ENCODE assay signal across 16 cellular contexts in the genomic region with DNA sequence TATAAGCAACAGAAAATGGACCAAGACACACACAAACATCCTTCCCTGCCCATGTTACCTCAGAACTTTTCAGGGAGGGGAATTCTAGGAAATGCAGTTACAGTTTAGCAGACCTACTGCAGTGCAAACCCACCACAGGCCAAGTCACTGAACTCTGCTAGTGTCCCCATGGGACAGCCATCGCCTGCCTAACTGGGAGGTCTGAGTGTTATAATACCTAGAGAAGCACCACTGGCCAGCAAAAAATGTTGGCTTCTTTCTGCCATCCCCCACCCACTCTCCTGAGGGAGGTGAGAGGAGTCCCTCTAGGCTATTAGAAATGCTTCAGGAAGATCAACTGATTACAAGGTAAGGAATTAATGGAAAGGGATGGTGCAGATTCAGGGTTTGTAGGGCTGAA. TPM values are rescaled to one million over a fixed set of nuclear protein-coding genes. Genes with fewer than 3 reads are reported as not detected.
DNase-seq lines count a peak whose midpoint lies in the region; ATAC-seq and TF ChIP-seq lines count a peak whose summit lies in the region.
"Had no signal": no experiment of that assay in that cellular context is flagged by ENCODE, and none has a peak within 500 bp of the region (broad histone marks: within the 10 kb centered on the region; RNA-seq: fewer than 3 reads in every experiment).

No MANE protein-coding gene starts in this region.

- peak overlapping the region; percentile 42; the same call in 1 of the 2 replicates for H2AFZ ChIP-seq in OCI-LY7 (ENCODE audit: low read length)

- H3K9me3 Mint-ChIP-seq in activated naive CD8-positive, alpha-beta T cell treated with anti-CD3 and anti-CD28 coated beads, Interleukin-2, amount 10 ng/mL, durations not matched to agents 7 days and 5 days: no peaks in the 10 kb centered on the region
- H3K9me3 Mint-ChIP-seq in activated naive CD8-positive, alpha-beta T cell treated with anti-CD3 and anti-CD28 coated beads for 36 hours: no peaks in the 10 kb centered on the region
- H3K9me3 Mint-ChIP-seq in memory B cell: no peaks in the 10 kb centered on the region
- no peaks in the 10 kb centered on the region for H3K9me3 Mint-ChIP-seq in stimulated activated memory B cell treated with anti-CD40 and anti-IgM and Interleukin-4, amounts not matched to agents 10 μg/mL and 1 μg/mL and 100 μg/mL, for 72 hours

- no TSS peak for BruUV-seq in OCI-LY7 (replicated peaks; lab: Mats Ljungman, UMichigan)

- no peaks in the 10 kb centered on the region for H3K36me3 ChIP-seq in OCI-LY7 (ENCODE audit: insufficient read depth, low read length)
- no peaks in the 10 kb centered on the region for H3K36me3 ChIP-seq in tibial artery

- peaks cover 8% of the 10 kb centered on the region for H3K27me3 Mint-ChIP-seq in activated naive CD8-positive, alpha-beta T cell treated with anti-CD3 and anti-CD28 coated beads, Interleukin-2, amount 10 ng/mL, durations not matched to agents 7 days and 5 days
- peaks cover 11% of the 10 kb centered on the region for H3K27me3 Mint-ChIP-seq in activated naive CD8-positive, alpha-beta T cell treated with anti-CD3 and anti-CD28 coated beads for 36 hours
- no peaks in the 10 kb centered on the region for H3K27me3 Mint-ChIP-seq in memory B cell
- no peaks in the 10 kb centered on the region for H3K27me3 Mint-ChIP-seq in stimulated activated memory B cell treated with anti-CD40 and anti-IgM and Interleukin-4, amounts not matched to agents 10 μg/mL and 1 μg/mL and 100 μg/mL, for 72 hours

- H3K27ac ChIP-seq in OCI-LY7 (ENCODE audit: low read depth, low read length, poor library complexity, severe bottlenecking) (no peak overlapping the region), tibial artery (no peak overlapping the region)

- DNase-seq in activated naive CD8-positive, alpha-beta T cell treated with anti-CD3 and anti-CD28 coated beads, Interleukin-2, amount 10 ng/mL, durations not matched to agents 7 days and 5 days: no peak
- DNase-seq in activated naive CD8-positive, alpha-beta T cell treated with anti-CD3 and anti-CD28 coated beads for 36 hours: no peak
- DNase-seq in OCI-LY7 (ENCODE audit: low spot score) (no peak), memory B cell (ENCODE audit: low spot score in 2 of 2) (no peak), nucleus accumbens (lab: John Stamatoyannopoulos, UW) (no peak), middle frontal gyrus (ENCODE audit: extremely low spot score, low spot score) (no peak), tibial artery (no peak)
- DNase-seq: 8988T, C1 segment of cervical spinal cord, GOT3, NCI-H1092 treated with DMSO at 0.1 percent for 48 hours, NCI-H1694, NCI-H446, NCI-H748 treated with DMSO at 0.1 percent for 48 hours had no signal

- peak overlapping the region; percentile 13; the same call in 1 of the 2 replicates for H3K4me2 ChIP-seq in OCI-LY7 (ENCODE audit: low read length)

- peaks cover 22% of the 10 kb centered on the region for H3K4me1 Mint-ChIP-seq in activated naive CD8-positive, alpha-beta T cell treated with anti-CD3 and anti-CD28 coated beads, Interleukin-2, amount 10 ng/mL, durations not matched to agents 7 days and 5 days
- peaks cover 18% of the 10 kb centered on the region for H3K4me1 Mint-ChIP-seq in activated naive CD8-positive, alpha-beta T cell treated with anti-CD3 and anti-CD28 coated beads for 36 hours
- peaks cover 34% of the 10 kb centered on the region for H3K4me1 Mint-ChIP-seq in memory B cell
- peaks cover 45% of the 10 kb centered on the region for H3K4me1 Mint-ChIP-seq in stimulated activated memory B cell treated with anti-CD40 and anti-IgM and Interleukin-4, amounts not matched to agents 10 μg/mL and 1 μg/mL and 100 μg/mL, for 72 hours

- H3K9me2 ChIP-seq in OCI-LY7 (ENCODE audit: insufficient read depth, low read length): no peaks in the 10 kb centered on the region

- no peaks in the 10 kb centered on the region for H4K20me1 ChIP-seq in OCI-LY7 (ENCODE audit: insufficient read depth, low read length)

- peaks cover 13% of the 10 kb centered on the region for H3K79me2 ChIP-seq in OCI-LY7 (ENCODE audit: insufficient read depth, low read depth, low read length)

- H3K4me3 Mint-ChIP-seq in activated naive CD8-positive, alpha-beta T cell treated with anti-CD3 and anti-CD28 coated beads, Interleukin-2, amount 10 ng/mL, durations not matched to agents 7 days and 5 days: peak overlapping the region; percentile 50
- H3K4me3 Mint-ChIP-seq in activated naive CD8-positive, alpha-beta T cell treated with anti-CD3 and anti-CD28 coated beads for 36 hours: no peak overlapping the region
- peak overlapping the region; percentile 24 for H3K4me3 Mint-ChIP-seq in memory B cell
- no peak overlapping the region for H3K4me3 Mint-ChIP-seq in stimulated activated memory B cell treated with anti-CD40 and anti-IgM and Interleukin-4, amounts not matched to agents 10 μg/mL and 1 μg/mL and 100 μg/mL, for 72 hours

- intact Hi-C loops in OCI-LY7 (cut with micrococcal nuclease; ENCODE audit: unreplicated experiment): loop anchor here (5.0 kb wide), 1 partner anchor 38 kb away; no protein-coding TSS in a partner anchor
- intact Hi-C loops in tibial artery (cut with DNase I; ENCODE audit: low total_unique reads): loop anchor here (5.0 kb wide), 1 partner anchor 37 kb away; no protein-coding TSS in a partner anchor

- no peak for ATAC-seq in activated naive CD8-positive, alpha-beta T cell treated with anti-CD3 and anti-CD28 coated beads, Interleukin-2, amount 10 ng/mL, durations not matched to agents 7 days and 5 days (ENCODE audit: low read depth)
- ATAC-seq in memory B cell (ENCODE audit: low read depth): no peak
- no peak for ATAC-seq in stimulated activated memory B cell treated with anti-CD40 and anti-IgM and Interleukin-4, amounts not matched to agents 10 μg/mL and 1 μg/mL and 100 μg/mL, for 72 hours
- ATAC-seq: K562 had no signal

- H3K27me3 ChIP-seq in tibial artery: no peaks in the 10 kb centered on the region

- peaks cover 4% of the 10 kb centered on the region for H3K36me3 Mint-ChIP-seq in activated naive CD8-positive, alpha-beta T cell treated with anti-CD3 and anti-CD28 coated beads, Interleukin-2, amount 10 ng/mL, durations not matched to agents 7 days and 5 days
- no peaks in the 10 kb centered on the region for H3K36me3 Mint-ChIP-seq in activated naive CD8-positive, alpha-beta T cell treated with anti-CD3 and anti-CD28 coated beads for 36 hours
- peaks cover 4% of the 10 kb centered on the region for H3K36me3 Mint-ChIP-seq in memory B cell
- H3K36me3 Mint-ChIP-seq in stimulated activated memory B cell treated with anti-CD40 and anti-IgM and Interleukin-4, amounts not matched to agents 10 μg/mL and 1 μg/mL and 100 μg/mL, for 72 hours: peaks cover 7% of the 10 kb centered on the region

- H3K27ac Mint-ChIP-seq in activated naive CD8-positive, alpha-beta T cell treated with anti-CD3 and anti-CD28 coated beads, Interleukin-2, amount 10 ng/mL, durations not matched to agents 7 days and 5 days: no peak overlapping the region
- no peak overlapping the region for H3K27ac Mint-ChIP-seq in activated naive CD8-positive, alpha-beta T cell treated with anti-CD3 and anti-CD28 coated beads for 36 hours
- peak overlapping the region; percentile 89 for H3K27ac Mint-ChIP-seq in memory B cell
- H3K27ac Mint-ChIP-seq in stimulated activated memory B cell treated with anti-CD40 and anti-IgM and Interleukin-4, amounts not matched to agents 10 μg/mL and 1 μg/mL and 100 μg/mL, for 72 hours: peak overlapping the region; percentile 57

- no peak for TF ChIP-seq CTCF in OCI-LY7 (conservative IDR thresholded peaks at IDR 0.05; ENCODE audit: low read length)
- TF ChIP-seq CTCF in tibial artery (IDR thresholded peaks at IDR 0.05): no peak

- no peaks in the 10 kb centered on the region for H3K9me3 ChIP-seq in OCI-LY7 (ENCODE audit: low read length)
- no peaks in the 10 kb centered on the region for H3K9me3 ChIP-seq in tibial artery

- H3K4me1 ChIP-seq in OCI-LY7 (ENCODE audit: insufficient read depth, low read length, poor library complexity, severe bottlenecking) (peaks cover 40% of the 10 kb centered on the region), tibial artery (peaks cover 0 to 39% (median 27%) of the 10 kb centered on the region in 4 donors)

- H3K4me3 ChIP-seq in OCI-LY7 (ENCODE audit: low read depth, low read length, poor library complexity, severe bottlenecking) (no peak overlapping the region), tibial artery (no peak overlapping the region)
- H3K4me3 ChIP-seq: K562 had no signal

- CTCF ChIA-PET in OCI-LY7 (lab: Charles Lee; ENCODE audit: unreplicated experiment): no interaction called here

- POLR2A ChIA-PET in activated naive CD8-positive, alpha-beta T cell treated with anti-CD3 and anti-CD28 coated beads, Interleukin-2, amount 10 ng/mL, durations not matched to agents 7 days and 5 days (lab: Charles Lee): interaction anchor here (1.3 kb wide), 1 partner anchor 628 kb away, joined by 3 read pairs; a partner anchor contains a TSS
- POLR2A ChIA-PET in OCI-LY7 (lab: Charles Lee): interaction anchor here (0.7 kb wide), 1 partner anchor 106 kb away, joined by 3 read pairs; no protein-coding TSS in a partner anchor

RNA-seq across cellular contexts. Expression of a gene that starts 3.4 kb away (rescaled TPM):
- 10 to 100 TPM; 17.8 to 18.8 TPM for total RNA-seq in activated naive CD8-positive, alpha-beta T cell treated with anti-CD3 and anti-CD28 coated beads, Interleukin-2, amount 10 ng/mL, durations not matched to agents 7 days and 5 days
- 1 to 10 TPM; 5.6 to 5.7 TPM for total RNA-seq in activated naive CD8-positive, alpha-beta T cell treated with anti-CD3 and anti-CD28 coated beads for 36 hours
- total RNA-seq in OCI-LY7 (2014; rRNA removed; shearing (Covaris generic)): 61.0 and 86.9 TPM in 2 replicates
- total RNA-seq in OCI-LY7 (2022): 70.2 and 83.5 TPM in 2 replicates

Comparison
In these comparisons a context has a peak if more than half of its experiments do, and no peak if none do; other contexts are left out.
1. H3K4me3 Mint-ChIP-seq: peak in activated naive CD8-positive, alpha-beta T cell treated with anti-CD3 and anti-CD28 coated beads, Interleukin-2, amount 10 ng/mL, durations not matched to agents 7 days and 5 days (single experiment) and memory B cell (single experiment); none in activated naive CD8-positive, alpha-beta T cell treated with anti-CD3 and anti-CD28 coated beads for 36 hours (single experiment) and stimulated activated memory B cell treated with anti-CD40 and anti-IgM and Interleukin-4, amounts not matched to agents 10 μg/mL and 1 μg/mL and 100 μg/mL, for 72 hours (single experiment).
2. H3K27ac Mint-ChIP-seq: peak in memory B cell (single experiment) and stimulated activated memory B cell treated with anti-CD40 and anti-IgM and Interleukin-4, amounts not matched to agents 10 μg/mL and 1 μg/mL and 100 μg/mL, for 72 hours (single experiment); none in activated naive CD8-positive, alpha-beta T cell treated with anti-CD3 and anti-CD28 coated beads, Interleukin-2, amount 10 ng/mL, durations not matched to agents 7 days and 5 days (single experiment) and activated naive CD8-positive, alpha-beta T cell treated with anti-CD3 and anti-CD28 coated beads for 36 hours (single experiment).